Comparison of ENCODE assay signal across 10 cellular contexts in genomic region chr10:125162181-125162906, GRCh38. TPM values are rescaled to one million over a fixed set of nuclear protein-coding genes. Genes with fewer than 3 reads are reported as not detected.
A peak's percentile ranks its signal among the peaks of the same experiment; 100 is the strongest.
DNase-seq lines count a peak whose midpoint lies in the region; ATAC-seq and TF ChIP-seq lines count a peak whose summit lies in the region.
"Had no signal": no experiment of that assay in that cellular context is flagged by ENCODE, and none has a peak within 500 bp of the region (broad histone marks: within the 10 kb centered on the region; RNA-seq: fewer than 3 reads in every experiment).

No MANE protein-coding gene starts in this region.

- no peaks in the 10 kb centered on the region for H3K36me3 ChIP-seq in tibial nerve

- no peak for TF ChIP-seq CTCF in chondrocyte (IDR thresholded peaks at IDR 0.05)
- TF ChIP-seq CTCF in tibial nerve (IDR thresholded peaks at IDR 0.05): no peak

- 73 to 79% methylated on average over 40 to 48 of the region's 49 CpGs for WGBS in tibial nerve, 2 donors

- ATAC-seq in activated CD8-positive, alpha-beta memory T cell treated with anti-CD3 and anti-CD28 coated beads, Interleukin-2, amount 10 ng/mL, durations not matched to agents 7 days and 5 days: no peak
- ATAC-seq in GM21786 (IDR thresholded peaks at IDR 0.05; ENCODE audit: unreplicated experiment) (no peak), GM18517 (IDR thresholded peaks at IDR 0.05; ENCODE audit: unreplicated experiment) (no peak)

- H3K27me3 Mint-ChIP-seq in activated CD8-positive, alpha-beta memory T cell treated with anti-CD3 and anti-CD28 coated beads, Interleukin-2, amount 10 ng/mL, durations not matched to agents 7 days and 5 days: peaks cover 33% of the 10 kb centered on the region
- H3K27me3 Mint-ChIP-seq in chondrocyte (ENCODE audit: low read depth): no peaks in the 10 kb centered on the region

- H3K27ac ChIP-seq in tibial nerve: peak overlapping the region in 1 of 4 donors; percentile 96

- peak; percentile 52 for DNase-seq in activated CD8-positive, alpha-beta memory T cell treated with anti-CD3 and anti-CD28 coated beads for 24 hours
- no peak for DNase-seq in activated CD8-positive, alpha-beta memory T cell treated with anti-CD3 and anti-CD28 coated beads, Interleukin-2, amount 10 ng/mL, durations not matched to agents 7 days and 5 days
- DNase-seq in chondrocyte (ENCODE audit: low spot score) (no peak), mesenteric fat pad (ENCODE audit: low spot score) (peak; percentile 86), tibial nerve (ENCODE audit: low spot score in 2 of 2) (no peak), KG1 (lab: John Stamatoyannopoulos, UW) (no peak)
- DNase-seq: NCI-H1417 treated with DMSO at 0.1 percent for 48 hours had no signal

- no peaks in the 10 kb centered on the region for H3K27me3 ChIP-seq in tibial nerve

- no peak overlapping the region for H3K4me3 Mint-ChIP-seq in activated CD8-positive, alpha-beta memory T cell treated with anti-CD3 and anti-CD28 coated beads, Interleukin-2, amount 10 ng/mL, durations not matched to agents 7 days and 5 days
- H3K4me3 Mint-ChIP-seq in chondrocyte (ENCODE audit: unreplicated experiment): peak overlapping the region; percentile 69

- no peaks in the 10 kb centered on the region for H3K9me3 ChIP-seq in tibial nerve

- no peaks in the 10 kb centered on the region for H3K36me3 Mint-ChIP-seq in activated CD8-positive, alpha-beta memory T cell treated with anti-CD3 and anti-CD28 coated beads, Interleukin-2, amount 10 ng/mL, durations not matched to agents 7 days and 5 days
- H3K36me3 Mint-ChIP-seq in chondrocyte (ENCODE audit: low read depth): no peaks in the 10 kb centered on the region

- peak overlapping the region in 3 of 4 donors; percentile 69 to 94 (median 86) for H3K4me3 ChIP-seq in tibial nerve

- peaks cover 3% of the 10 kb centered on the region for H3K4me1 Mint-ChIP-seq in activated CD8-positive, alpha-beta memory T cell treated with anti-CD3 and anti-CD28 coated beads, Interleukin-2, amount 10 ng/mL, durations not matched to agents 7 days and 5 days
- H3K4me1 Mint-ChIP-seq in chondrocyte (ENCODE audit: low read depth): peaks cover 11% of the 10 kb centered on the region

- CTCF ChIA-PET in activated CD8-positive, alpha-beta memory T cell treated with anti-CD3 and anti-CD28 coated beads, Interleukin-2, amount 10 ng/mL, durations not matched to agents 7 days and 5 days (lab: Charles Lee): no interaction called here

- no peak for TF ChIP-seq EP300 in tibial nerve (IDR thresholded peaks at IDR 0.05)

- peaks cover 0 to 22% (median 8%) of the 10 kb centered on the region in 4 donors for H3K4me1 ChIP-seq in tibial nerve

- no peak overlapping the region for H3K27ac Mint-ChIP-seq in activated CD8-positive, alpha-beta memory T cell treated with anti-CD3 and anti-CD28 coated beads, Interleukin-2, amount 10 ng/mL, durations not matched to agents 7 days and 5 days
- H3K27ac Mint-ChIP-seq in chondrocyte (ENCODE audit: unreplicated experiment): no peak overlapping the region
- H3K27ac Mint-ChIP-seq: stimulated activated naive CD8-positive, alpha-beta T cell treated with anti-CD3 and anti-CD28 coated beads, Interleukin-15, Interleukin-2, amounts not matched to agents 100 ng/mL and 50 ng/mL, for 24 hours had no signal

- no peaks in the 10 kb centered on the region for H3K9me3 Mint-ChIP-seq in activated CD8-positive, alpha-beta memory T cell treated with anti-CD3 and anti-CD28 coated beads, Interleukin-2, amount 10 ng/mL, durations not matched to agents 7 days and 5 days (ENCODE audit: low read depth)
- no peaks in the 10 kb centered on the region for H3K9me3 Mint-ChIP-seq in chondrocyte (ENCODE audit: low read depth)
- H3K9me3 Mint-ChIP-seq: stimulated activated naive CD8-positive, alpha-beta T cell treated with anti-CD3 and anti-CD28 coated beads, Interleukin-15, Interleukin-2, amounts not matched to agents 100 ng/mL and 50 ng/mL, for 24 hours had no signal

- no peak for TF ChIP-seq POLR2A in tibial nerve (IDR thresholded peaks at IDR 0.05)

RNA-seq across cellular contexts. Expression of gene CTBP2, which starts 2.0 kb away (rescaled TPM):
- under 1 TPM; 0.61 to 0.82 TPM for total RNA-seq in activated CD8-positive, alpha-beta memory T cell treated with anti-CD3 and anti-CD28 coated beads, Interleukin-2, amount 10 ng/mL, durations not matched to agents 7 days and 5 days
- total RNA-seq in chondrocyte: 62.6 to 90.6 TPM (median 86.4 TPM) in 3 replicates
- 56.5 TPM for total RNA-seq in mesenteric fat pad
- total RNA-seq in tibial nerve: 10 to 100 TPM; 40.4 to 97.9 (median 62.3) TPM

Comparison
In these comparisons a context has a peak if more than half of its experiments do, and no peak if none do; other contexts are left out.
1. DNase-seq: peak in activated CD8-positive, alpha-beta memory T cell treated with anti-CD3 and anti-CD28 coated beads for 24 hours (single experiment) and mesenteric fat pad (single experiment); none in activated CD8-positive, alpha-beta memory T cell treated with anti-CD3 and anti-CD28 coated beads, Interleukin-2, amount 10 ng/mL, durations not matched to agents 7 days and 5 days (single experiment), chondrocyte (single experiment), tibial nerve (0 of 2) and KG1 (single experiment).
2. RNA of gene CTBP2, which starts 2.0 kb away (total RNA-seq): 62.6 to 90.6 TPM in chondrocyte, 40.4 to 97.9 TPM in tibial nerve and 56.5 TPM in mesenteric fat pad (single experiment); 0.61 to 0.82 TPM in activated CD8-positive, alpha-beta memory T cell treated with anti-CD3 and anti-CD28 coated beads, Interleukin-2, amount 10 ng/mL, durations not matched to agents 7 days and 5 days; every median in the first group is over 10 times any median in the second.